Comparison of ENCODE assay signal across 24 cellular contexts in genomic region chr4:185469539-185470154, GRCh38. TPM values are rescaled to one million over a fixed set of nuclear protein-coding genes. Genes with fewer than 3 reads are reported as not detected.
DNase-seq lines count a peak whose midpoint lies in the region; ATAC-seq and TF ChIP-seq lines count a peak whose summit lies in the region.
"Had no signal": no experiment of that assay in that cellular context is flagged by ENCODE, and none has a peak within 500 bp of the region (broad histone marks: within the 10 kb centered on the region; RNA-seq: fewer than 3 reads in every experiment).

No MANE protein-coding gene starts in this region.

- no peaks in the 10 kb centered on the region for H3K9me3 Mint-ChIP-seq in CD4-positive, alpha-beta T cell
- H3K9me3 Mint-ChIP-seq in central memory CD8-positive, alpha-beta T cell: no peaks in the 10 kb centered on the region
- peaks cover 3% of the 10 kb centered on the region for H3K9me3 Mint-ChIP-seq in neural crest cell
- H3K9me3 Mint-ChIP-seq in activated T-helper 1 cell treated with anti-CD3 and anti-CD28 coated beads, Interleukin-12 subunit alpha, Interleukin-12 subunit beta, Interleukin-2, Interleukin-4 antibody, amounts not matched to agents 30 ng/mL and 10 ng/mL and 1 ng/mL, durations not matched to agents 14 hours and 24 hours and 36 hours: no peaks in the 10 kb centered on the region
- H3K9me3 Mint-ChIP-seq: activated naive CD8-positive, alpha-beta T cell treated with anti-CD3 and anti-CD28 coated beads for 36 hours; activated T-helper 17 cell treated with anti-CD3 and anti-CD28 coated beads, Interleukin-2, amount 50 U/mL, for 72 hours; H9; stimulated activated naive CD8-positive, alpha-beta T cell treated with anti-CD3 and anti-CD28 coated beads, Interleukin-15, Interleukin-2, amounts not matched to agents 100 ng/mL and 50 ng/mL, for 24 hours had no signal

- no peak overlapping the region for H3K4me3 ChIP-seq in HEK293 (ENCODE audit: low read depth, low read length)

- no peaks in the 10 kb centered on the region for H3K9me3 ChIP-seq in CD4-positive, alpha-beta T cell (ENCODE audit: control insufficient read depth, low read length)
- H3K9me3 ChIP-seq in HEK293 (ENCODE audit: control insufficient read depth, insufficient read depth, low read depth, low read length): no peaks in the 10 kb centered on the region
- H3K9me3 ChIP-seq: Caco-2, gastroesophageal sphincter had no signal

- H3K4me3 Mint-ChIP-seq in CD4-positive, alpha-beta T cell: no peak overlapping the region
- H3K4me3 Mint-ChIP-seq in central memory CD8-positive, alpha-beta T cell: no peak overlapping the region
- H3K4me3 Mint-ChIP-seq in neural crest cell: peak overlapping the region; percentile 78
- H3K4me3 Mint-ChIP-seq in activated T-helper 1 cell treated with anti-CD3 and anti-CD28 coated beads, Interleukin-12 subunit alpha, Interleukin-12 subunit beta, Interleukin-2, Interleukin-4 antibody, amounts not matched to agents 30 ng/mL and 10 ng/mL and 1 ng/mL, durations not matched to agents 14 hours and 24 hours and 36 hours: no peak overlapping the region

- no peaks in the 10 kb centered on the region for H3K36me3 ChIP-seq in HEK293 (ENCODE audit: control insufficient read depth in 2 of 2, insufficient read depth in 1 of 2, low read length in 2 of 2)
- H3K36me3 ChIP-seq: gastroesophageal sphincter had no signal

- no peak for DNase-seq in CD4-positive, alpha-beta T cell
- DNase-seq in central memory CD8-positive, alpha-beta T cell (ENCODE audit: low spot score in 2 of 2): no peak
- no peak for DNase-seq in neural crest cell (ENCODE audit: low read depth, low spot score)
- DNase-seq in iPS-NIHi11 (ENCODE audit: low spot score): no peak
- DNase-seq in activated T-helper 1 cell treated with anti-CD3 and anti-CD28 coated beads, Interleukin-12 subunit alpha, Interleukin-12 subunit beta, Interleukin-2, Interleukin-4 antibody, amounts not matched to agents 30 ng/mL and 10 ng/mL and 1 ng/mL, durations not matched to agents 14 hours and 24 hours and 36 hours (ENCODE audit: low spot score): no peak
- DNase-seq in hippocampal formation (lab: John Stamatoyannopoulos, UW): no peak
- DNase-seq: activated CD8-positive, alpha-beta memory T cell treated with anti-CD3 and anti-CD28 coated beads, Interleukin-2, amount 10 ng/mL, durations not matched to agents 7 days and 5 days; activated naive CD8-positive, alpha-beta T cell treated with anti-CD3 and anti-CD28 coated beads for 36 hours; Caco-2; H9; NCI-H1436; NCI-H2171; NCI-H82; stimulated activated CD4-positive, alpha-beta T cell treated with anti-CD3 and anti-CD28 coated beads, Interleukin-2, amount 100 ng/mL, for 24 hours; trophoblast cell had no signal

- H3K27ac ChIP-seq in CD4-positive, alpha-beta T cell (ENCODE audit: low read depth, low read length): no peak overlapping the region
- H3K27ac ChIP-seq in HEK293 (ENCODE audit: extremely low read depth, low read depth, low read length): no peak overlapping the region
- H3K27ac ChIP-seq: epithelial cell of prostate, SK-N-MC had no signal

- TF ChIP-seq POLR2A in GM18505 (IDR thresholded peaks at IDR 0.05; ENCODE audit: borderline replicate concordance, extremely low read depth, insufficient read depth, insufficient read length): no peak

- ATAC-seq in CD4-positive, alpha-beta T cell (ENCODE audit: poor library complexity): no peak
- ATAC-seq in central memory CD8-positive, alpha-beta T cell (replicated peaks; ENCODE audit: extremely low read depth, poor library complexity, severe bottlenecking): no peak
- no peak for ATAC-seq in GM18505 (IDR thresholded peaks at IDR 0.05; ENCODE audit: unreplicated experiment)
- ATAC-seq: activated CD4-positive, CD25-positive, alpha-beta regulatory T cell treated with anti-CD3 and anti-CD28 coated beads, Interleukin-2, amount 50 U/mL, for 24 hours; activated CD8-positive, alpha-beta memory T cell treated with anti-CD3 and anti-CD28 coated beads, Interleukin-2, amount 10 ng/mL, durations not matched to agents 7 days and 5 days; activated T-helper 17 cell treated with anti-CD3 and anti-CD28 coated beads, Interleukin-2, amount 50 U/mL, for 72 hours had no signal

- no peaks in the 10 kb centered on the region for H3K36me3 Mint-ChIP-seq in CD4-positive, alpha-beta T cell (ENCODE audit: low read depth)
- peaks cover 4% of the 10 kb centered on the region for H3K36me3 Mint-ChIP-seq in central memory CD8-positive, alpha-beta T cell (ENCODE audit: insufficient read depth)
- no peaks in the 10 kb centered on the region for H3K36me3 Mint-ChIP-seq in neural crest cell (ENCODE audit: low read depth)
- H3K36me3 Mint-ChIP-seq in activated T-helper 1 cell treated with anti-CD3 and anti-CD28 coated beads, Interleukin-12 subunit alpha, Interleukin-12 subunit beta, Interleukin-2, Interleukin-4 antibody, amounts not matched to agents 30 ng/mL and 10 ng/mL and 1 ng/mL, durations not matched to agents 14 hours and 24 hours and 36 hours (ENCODE audit: low read depth): no peaks in the 10 kb centered on the region
- H3K36me3 Mint-ChIP-seq: activated CD8-positive, alpha-beta memory T cell treated with anti-CD3 and anti-CD28 coated beads, Interleukin-2, amount 10 ng/mL, durations not matched to agents 7 days and 5 days; activated naive CD8-positive, alpha-beta T cell treated with anti-CD3 and anti-CD28 coated beads for 36 hours had no signal

- H3K27ac Mint-ChIP-seq in CD4-positive, alpha-beta T cell: peak overlapping the region; percentile 34
- H3K27ac Mint-ChIP-seq in central memory CD8-positive, alpha-beta T cell (ENCODE audit: low read depth): peak overlapping the region; percentile 19
- H3K27ac Mint-ChIP-seq in neural crest cell (ENCODE audit: unreplicated experiment): no peak overlapping the region
- no peak overlapping the region for H3K27ac Mint-ChIP-seq in activated T-helper 1 cell treated with anti-CD3 and anti-CD28 coated beads, Interleukin-12 subunit alpha, Interleukin-12 subunit beta, Interleukin-2, Interleukin-4 antibody, amounts not matched to agents 30 ng/mL and 10 ng/mL and 1 ng/mL, durations not matched to agents 14 hours and 24 hours and 36 hours
- H3K27ac Mint-ChIP-seq: activated CD8-positive, alpha-beta memory T cell treated with anti-CD3 and anti-CD28 coated beads, Interleukin-2, amount 10 ng/mL, durations not matched to agents 7 days and 5 days; activated naive CD8-positive, alpha-beta T cell treated with anti-CD3 and anti-CD28 coated beads for 36 hours; activated T-helper 17 cell treated with anti-CD3 and anti-CD28 coated beads, Interleukin-2, amount 50 U/mL, for 72 hours; dendritic cell treated with granulocyte-macrophage colony-stimulating factor and Interleukin-4, amounts not matched to agents 40 ng/mL and 50 ng/mL, for 4 days; H9; stimulated activated naive CD8-positive, alpha-beta T cell treated with anti-CD3 and anti-CD28 coated beads, Interleukin-15, Interleukin-2, amounts not matched to agents 100 ng/mL and 50 ng/mL, for 24 hours had no signal

- no peak for TF ChIP-seq CTCF in CD4-positive, alpha-beta T cell (IDR thresholded peaks at IDR 0.05)
- TF ChIP-seq CTCF in HEK293 (tag by site-specific recombination; IDR thresholded peaks at IDR 0.05): no peak
- TF ChIP-seq CTCF in neural crest cell (conservative IDR thresholded peaks at IDR 0.05): no peak

- peaks cover 5% of the 10 kb centered on the region for H3K27me3 ChIP-seq in CD4-positive, alpha-beta T cell (ENCODE audit: control insufficient read depth, insufficient read depth, low read length)
- H3K27me3 ChIP-seq: gastroesophageal sphincter had no signal

- H3K27me3 Mint-ChIP-seq in CD4-positive, alpha-beta T cell: peaks cover 3% of the 10 kb centered on the region
- H3K27me3 Mint-ChIP-seq in central memory CD8-positive, alpha-beta T cell: no peaks in the 10 kb centered on the region
- peaks cover 53% of the 10 kb centered on the region for H3K27me3 Mint-ChIP-seq in neural crest cell (ENCODE audit: low read depth)
- peaks cover 53% of the 10 kb centered on the region for H3K27me3 Mint-ChIP-seq in activated T-helper 1 cell treated with anti-CD3 and anti-CD28 coated beads, Interleukin-12 subunit alpha, Interleukin-12 subunit beta, Interleukin-2, Interleukin-4 antibody, amounts not matched to agents 30 ng/mL and 10 ng/mL and 1 ng/mL, durations not matched to agents 14 hours and 24 hours and 36 hours (ENCODE audit: insufficient read depth)
- H3K27me3 Mint-ChIP-seq: activated T-helper 17 cell treated with anti-CD3 and anti-CD28 coated beads, Interleukin-2, amount 50 U/mL, for 72 hours had no signal

- POLR2A ChIA-PET in CD4-positive, alpha-beta T cell (lab: Charles Lee): interaction anchor here (0.6 to 0.7 kb wide), 2 partner anchors 44 to 128 kb away, joined by 3 read pairs; partner anchors contain the start of gene UFSP2
- POLR2A ChIA-PET in HEK293 (lab: Yijun Ruan, JAX): no interaction called here

- CTCF ChIA-PET in CD4-positive, alpha-beta T cell (lab: Charles Lee): no interaction called here
- CTCF ChIA-PET in HEK293 (lab: Yijun Ruan, JAX): no interaction called here

- peaks cover 18% of the 10 kb centered on the region for H3K4me1 Mint-ChIP-seq in CD4-positive, alpha-beta T cell (ENCODE audit: low read depth)
- peaks cover 20% of the 10 kb centered on the region for H3K4me1 Mint-ChIP-seq in central memory CD8-positive, alpha-beta T cell
- H3K4me1 Mint-ChIP-seq in neural crest cell: peaks cover 15% of the 10 kb centered on the region
- H3K4me1 Mint-ChIP-seq in activated T-helper 1 cell treated with anti-CD3 and anti-CD28 coated beads, Interleukin-12 subunit alpha, Interleukin-12 subunit beta, Interleukin-2, Interleukin-4 antibody, amounts not matched to agents 30 ng/mL and 10 ng/mL and 1 ng/mL, durations not matched to agents 14 hours and 24 hours and 36 hours (ENCODE audit: low read depth): peaks cover 4% of the 10 kb centered on the region

- intact Hi-C loops in CD4-positive, alpha-beta T cell (cut with DNase I, micrococcal nuclease): loop anchor here (1.0 to 10.0 kb wide), 11 partner anchors 42 to 1967 kb away; partner anchors contain the start of genes ANKRD37 (in 2 of the 2), UFSP2 (in 2 of the 2), CASP3 (in 1 of the 2) and CENPU (in 1 of the 2)
- intact Hi-C loops in activated T-helper 1 cell treated with anti-CD3 and anti-CD28 coated beads, Interleukin-12 subunit alpha, Interleukin-12 subunit beta, Interleukin-2, Interleukin-4 antibody, amounts not matched to agents 30 ng/mL and 10 ng/mL and 1 ng/mL, durations not matched to agents 14 hours and 24 hours and 36 hours (cut with micrococcal nuclease): loop anchor here (2.0 to 10.0 kb wide), 3 partner anchors 327 to 1965 kb away; partner anchors contain the start of genes ING2 and SLC25A4

- 0 out of 2 replicates have a peak, but pooled peaks cover 3% of the 10 kb centered on the region for H3K4me1 ChIP-seq in HEK293 (ENCODE audit: control insufficient read depth, insufficient read depth, low read length)

RNA-seq across cellular contexts. Expression of gene CCDC110, which starts 1.9 kb away (rescaled TPM):
- total RNA-seq in CD4-positive, alpha-beta T cell: under 1 TPM; 0.34 to 0.36 TPM
- total RNA-seq in neural crest cell: 0.14 and 0.16 TPM in 2 replicates
- not detected in 2 replicates for total RNA-seq in activated T-helper 1 cell treated with anti-CD3 and anti-CD28 coated beads, Interleukin-12 subunit alpha, Interleukin-12 subunit beta, Interleukin-2, Interleukin-4 antibody, amounts not matched to agents 30 ng/mL and 10 ng/mL and 1 ng/mL, durations not matched to agents 14 hours and 24 hours and 36 hours
- total RNA-seq: activated CD8-positive, alpha-beta memory T cell treated with anti-CD3 and anti-CD28 coated beads, Interleukin-2, amount 10 ng/mL, durations not matched to agents 7 days and 5 days; Caco-2 had no signal

RNA-seq across cellular contexts. Expression of gene UFSP2, which starts 43.9 kb away (rescaled TPM):
- 10 to 100 TPM; 14.5 to 16.6 TPM for total RNA-seq in CD4-positive, alpha-beta T cell
- total RNA-seq in neural crest cell: 26.5 and 28.6 TPM in 2 replicates
- 19.8 and 19.9 TPM in 2 replicates for total RNA-seq in activated T-helper 1 cell treated with anti-CD3 and anti-CD28 coated beads, Interleukin-12 subunit alpha, Interleukin-12 subunit beta, Interleukin-2, Interleukin-4 antibody, amounts not matched to agents 30 ng/mL and 10 ng/mL and 1 ng/mL, durations not matched to agents 14 hours and 24 hours and 36 hours

Comparison
In these comparisons a context has a peak if more than half of its experiments do, and no peak if none do; other contexts are left out.
1. H3K27ac Mint-ChIP-seq: peak in CD4-positive, alpha-beta T cell (single experiment) and central memory CD8-positive, alpha-beta T cell (single experiment); none in neural crest cell (single experiment) and activated T-helper 1 cell treated with anti-CD3 and anti-CD28 coated beads, Interleukin-12 subunit alpha, Interleukin-12 subunit beta, Interleukin-2, Interleukin-4 antibody, amounts not matched to agents 30 ng/mL and 10 ng/mL and 1 ng/mL, durations not matched to agents 14 hours and 24 hours and 36 hours (single experiment).